ENCODE assay signal across 21 cellular contexts in the genomic region with DNA sequence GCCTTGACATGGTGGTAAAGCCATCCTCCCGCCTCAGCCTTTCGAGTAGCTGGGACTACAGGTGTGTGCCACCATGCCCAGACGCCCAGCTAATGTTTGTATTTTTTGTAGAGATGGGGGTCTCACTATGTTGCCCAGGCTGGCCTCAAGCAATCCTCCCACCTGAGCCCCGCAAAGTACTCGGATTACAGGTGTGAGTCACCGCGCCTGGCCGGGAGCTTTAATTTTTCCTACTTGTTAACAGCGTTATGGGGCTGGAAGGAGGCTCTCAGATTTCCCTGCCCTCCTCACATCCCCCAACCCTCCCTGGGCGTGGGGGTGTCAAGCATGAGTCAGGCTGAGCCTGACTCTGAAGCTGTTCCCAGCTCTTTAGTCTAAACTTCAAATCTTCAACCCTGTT. TPM values are rescaled to one million over a fixed set of nuclear protein-coding genes. Genes with fewer than 3 reads are reported as not detected.
DNase-seq lines count a peak whose midpoint lies in the region; TF ChIP-seq lines count a peak whose summit lies in the region.
"Had no signal": no experiment of that assay in that cellular context is flagged by ENCODE, and none has a peak within 500 bp of the region (broad histone marks: within the 10 kb centered on the region; RNA-seq: fewer than 3 reads in every experiment).

No MANE protein-coding gene starts in this region.

- peak; percentile 45 for DNase-seq in DMS 273 (lab: John Stamatoyannopoulos, UW; ENCODE audit: unreplicated experiment)
- no peak for DNase-seq in DMS 273 treated with DMSO at 0.1 percent for 48 hours (lab: John Stamatoyannopoulos, UW)
- DNase-seq in OCI-LY7 (ENCODE audit: low spot score), result no peak
- peak; percentile 39 for DNase-seq in endodermal cell
- DNase-seq in renal cortical epithelial cell (ENCODE audit: low read depth), result peak; percentile 37
- no peak for DNase-seq in MM.1S
- no peak for DNase-seq in NCI-H1105 (lab: John Stamatoyannopoulos, UW)
- no peak for DNase-seq in MG63
- DNase-seq: activated CD4-positive, alpha-beta T cell treated with anti-CD3 and anti-CD28 coated beads for 4 hours; activated effector memory CD4-positive, alpha-beta T cell treated with anti-CD3 and anti-CD28 coated beads, Interleukin-2, amount 50 U/mL, for 16 hours; amniotic stem cell; C1 segment of cervical spinal cord; cerebellar nuclear complex; NCI-H1930; NCI-H82; retina; stimulated activated naive B cell treated with anti-CD40 and anti-IgM and Interleukin-4, amounts not matched to agents 10 μg/mL and 1 μg/mL and 100 μg/mL, for 72 hours; T1000 had no signal

- H3K4me2 ChIP-seq in OCI-LY7 (ENCODE audit: low read length), result no peak overlapping the region
- H3K4me2 ChIP-seq in MM.1S (ENCODE audit: low read depth, low read length), result no peak overlapping the region

- H3F3A ChIP-seq in MM.1S (ENCODE audit: insufficient read depth, low read length), result peaks cover 9% of the 10 kb centered on the region; the same call in 1 of the 2 replicates

- CTCF ChIA-PET in OCI-LY7 (lab: Charles Lee; ENCODE audit: unreplicated experiment), result no interaction called here

- no peaks in the 10 kb centered on the region for H3K27me3 Mint-ChIP-seq in endodermal cell (ENCODE audit: insufficient read depth)
- H3K27me3 Mint-ChIP-seq: stimulated activated naive B cell treated with anti-CD40 and anti-IgM and Interleukin-4, amounts not matched to agents 10 μg/mL and 1 μg/mL and 100 μg/mL, for 72 hours had no signal

- H3K27me3 ChIP-seq in endodermal cell (ENCODE audit: control insufficient read depth, insufficient read depth, low read length, poor library complexity, severe bottlenecking), result no peaks in the 10 kb centered on the region
- H3K27me3 ChIP-seq in MM.1S (replicated peaks; ENCODE audit: insufficient read depth, low read length), result no peaks in the 10 kb centered on the region
- no peaks in the 10 kb centered on the region for H3K27me3 ChIP-seq in MG63

- H3K4me1 ChIP-seq in OCI-LY7 (ENCODE audit: insufficient read depth, low read length, poor library complexity, severe bottlenecking), result peaks cover 6% of the 10 kb centered on the region
- H3K4me1 ChIP-seq in endodermal cell (ENCODE audit: control insufficient read depth, insufficient read depth, low read length), result no peaks in the 10 kb centered on the region
- H3K4me1 ChIP-seq in MM.1S (ENCODE audit: low read length), result peaks cover 3% of the 10 kb centered on the region; the same call in 1 of the 2 replicates

- H2AFZ ChIP-seq in OCI-LY7 (ENCODE audit: low read length) (no peak overlapping the region), MM.1S (ENCODE audit: low read length) (no peak overlapping the region)

- no peak overlapping the region for H3K27ac ChIP-seq in OCI-LY7 (ENCODE audit: low read depth, low read length, poor library complexity, severe bottlenecking)
- no peak overlapping the region for H3K27ac ChIP-seq in endodermal cell (ENCODE audit: low read depth, low read length)
- H3K27ac ChIP-seq in MM.1S (ENCODE audit: low read length), result no peak overlapping the region
- H3K27ac ChIP-seq: 22Rv1 had no signal

- H3K36me3 Mint-ChIP-seq in endodermal cell (ENCODE audit: low read depth), result peaks cover 26% of the 10 kb centered on the region

- H3K9me2 ChIP-seq in OCI-LY7 (ENCODE audit: insufficient read depth, low read length) (no peaks in the 10 kb centered on the region), MM.1S (replicated peaks; ENCODE audit: insufficient read depth, low read length) (no peaks in the 10 kb centered on the region)

- TF ChIP-seq CTCF in OCI-LY7 (conservative IDR thresholded peaks at IDR 0.05; ENCODE audit: low read length), result no peak
- TF ChIP-seq CTCF in endodermal cell (conservative IDR thresholded peaks at IDR 0.05), result no peak
- no peak for TF ChIP-seq CTCF in MM.1S (IDR thresholded peaks at IDR 0.05; ENCODE audit: low read length)

- H3K4me3 ChIP-seq in OCI-LY7 (ENCODE audit: low read depth, low read length, poor library complexity, severe bottlenecking), result no peak overlapping the region
- H3K4me3 ChIP-seq in endodermal cell (ENCODE audit: low read length), result no peak overlapping the region
- no peak overlapping the region for H3K4me3 ChIP-seq in MM.1S (ENCODE audit: low read length)
- no peak overlapping the region for H3K4me3 ChIP-seq in MG63

- H3K9me3 Mint-ChIP-seq in endodermal cell, result no peaks in the 10 kb centered on the region
- H3K9me3 Mint-ChIP-seq: mesothelial cell of epicardium; neural crest cell; stimulated activated naive B cell treated with anti-CD40 and anti-IgM and Interleukin-4, amounts not matched to agents 10 μg/mL and 1 μg/mL and 100 μg/mL, for 72 hours had no signal

- no peak overlapping the region for H3K27ac Mint-ChIP-seq in endodermal cell
- H3K27ac Mint-ChIP-seq: mesothelial cell of epicardium; stimulated activated naive B cell treated with anti-CD40 and anti-IgM and Interleukin-4, amounts not matched to agents 10 μg/mL and 1 μg/mL and 100 μg/mL, for 72 hours had no signal

- no peaks in the 10 kb centered on the region for H4K20me1 ChIP-seq in OCI-LY7 (ENCODE audit: insufficient read depth, low read length)
- no peaks in the 10 kb centered on the region for H4K20me1 ChIP-seq in MM.1S (ENCODE audit: insufficient read depth, low read length)

- POLR2A ChIA-PET in OCI-LY7 (lab: Charles Lee), result interaction anchor here (0.6 kb wide), 1 partner anchor 10 kb away, joined by 3 read pairs; no protein-coding TSS in a partner anchor

- BruUV-seq in OCI-LY7 (replicated peaks; lab: Mats Ljungman, UMichigan), result TSS peak; percentile 66

- H3K9me3 ChIP-seq in OCI-LY7 (ENCODE audit: low read length) (no peaks in the 10 kb centered on the region), endodermal cell (ENCODE audit: control insufficient read depth, low read length) (no peaks in the 10 kb centered on the region), MM.1S (replicated peaks; ENCODE audit: insufficient read depth, low read length) (no peaks in the 10 kb centered on the region), MG63 (no peaks in the 10 kb centered on the region)

- H3K9ac ChIP-seq in endodermal cell (ENCODE audit: extremely low read depth, low read length, poor library complexity, severe bottlenecking) (no peak overlapping the region), MM.1S (ENCODE audit: low read length) (no peak overlapping the region)

- WGBS in endodermal cell (ENCODE audit: insufficient coverage in 1 of 2, insufficient read length in 1 of 2), 2 experiments, result 82 to 95% methylated on average over 7 to 10 of the region's 10 CpGs

- intact Hi-C loops in OCI-LY7 (cut with micrococcal nuclease; ENCODE audit: unreplicated experiment), result no loop called here

- H3K79me2 ChIP-seq in OCI-LY7 (ENCODE audit: insufficient read depth, low read depth, low read length), result no peaks in the 10 kb centered on the region
- no peaks in the 10 kb centered on the region for H3K79me2 ChIP-seq in MM.1S (ENCODE audit: low read length)

- H3K4me1 Mint-ChIP-seq in endodermal cell, result no peaks in the 10 kb centered on the region
- H3K4me1 Mint-ChIP-seq: mesothelial cell of epicardium had no signal

- no peak overlapping the region for H3K4me3 Mint-ChIP-seq in endodermal cell
- H3K4me3 Mint-ChIP-seq: mesothelial cell of epicardium; neural crest cell; stimulated activated naive B cell treated with anti-CD40 and anti-IgM and Interleukin-4, amounts not matched to agents 10 μg/mL and 1 μg/mL and 100 μg/mL, for 72 hours had no signal

- H3K36me3 ChIP-seq in OCI-LY7 (ENCODE audit: insufficient read depth, low read length), result peaks cover 49% of the 10 kb centered on the region
- peaks cover 9% of the 10 kb centered on the region for H3K36me3 ChIP-seq in endodermal cell (ENCODE audit: control insufficient read depth, insufficient read depth, low read length)
- H3K36me3 ChIP-seq in MM.1S (replicated peaks; ENCODE audit: insufficient read depth, low read length), result no peaks in the 10 kb centered on the region
- H3K36me3 ChIP-seq in MG63, result no peaks in the 10 kb centered on the region

RNA-seq across cellular contexts. Expression of a gene that starts 8.3 kb away (rescaled TPM):
- 17.5 and 23.6 TPM in 2 replicates for total RNA-seq in OCI-LY7 (2014; rRNA removed; shearing (Covaris generic))
- total RNA-seq in OCI-LY7 (2022) (12.1 and 13.3 TPM in 2 replicates), endodermal cell (10 to 100 TPM; 16.2 to 17.2 TPM), renal cortical epithelial cell (9.9 and 26.6 TPM in 2 replicates)
- 10.3 TPM for polyA plus RNA-seq in endodermal cell (2013, experiment 1 of 2)
- 10.9 TPM for polyA plus RNA-seq in endodermal cell (2013, experiment 2 of 2)
- 10.8 and 17.1 TPM in 2 replicates for total RNA-seq in MG63 (2014; rRNA removed; shearing (Covaris generic); ENCODE audit: low replicate concordance)

RNA-seq across cellular contexts. Expression of a gene that starts 8.5 kb away (rescaled TPM):
- total RNA-seq in OCI-LY7 (2014; rRNA removed; shearing (Covaris generic)), result 63.1 and 68.2 TPM in 2 replicates
- total RNA-seq in OCI-LY7 (2022), result 37.7 and 39.1 TPM in 2 replicates
- 10 to 100 TPM; 30.9 to 43.5 TPM for total RNA-seq in endodermal cell
- polyA plus RNA-seq in endodermal cell (2013, experiment 1 of 2), result 21.3 TPM
- polyA plus RNA-seq in endodermal cell (2013, experiment 2 of 2), result 22.8 TPM
- 26.2 and 29.5 TPM in 2 replicates for total RNA-seq in renal cortical epithelial cell
- 19.6 and 29.7 TPM in 2 replicates for total RNA-seq in MG63 (2014; rRNA removed; shearing (Covaris generic); ENCODE audit: low replicate concordance)

RNA-seq across cellular contexts. Expression of a gene that starts 22.4 kb away (rescaled TPM):
- 58.1 and 62.4 TPM in 2 replicates for total RNA-seq in OCI-LY7 (2014; rRNA removed; shearing (Covaris generic))
- total RNA-seq in OCI-LY7 (2022) (62.9 and 68.6 TPM in 2 replicates), endodermal cell (10 to 100 TPM; 48.6 to 59.0 TPM), renal cortical epithelial cell (12.0 and 17.4 TPM in 2 replicates)
- 81.5 TPM for polyA plus RNA-seq in endodermal cell (2013, experiment 1 of 2)
- polyA plus RNA-seq in endodermal cell (2013, experiment 2 of 2), result 71.7 TPM
- 18.4 and 45.5 TPM in 2 replicates for total RNA-seq in MG63 (2014; rRNA removed; shearing (Covaris generic); ENCODE audit: low replicate concordance)

RNA-seq across cellular contexts. Expression of a gene that starts 23.0 kb away (rescaled TPM):
- 130 and 149 TPM in 2 replicates for total RNA-seq in OCI-LY7 (2014; rRNA removed; shearing (Covaris generic))
- 230 and 263 TPM in 2 replicates for total RNA-seq in OCI-LY7 (2022)
- 10 to 100 TPM; 24.3 to 26.1 TPM for total RNA-seq in endodermal cell
- polyA plus RNA-seq in endodermal cell (2013, experiment 1 of 2), result 27.6 TPM
- polyA plus RNA-seq in endodermal cell (2013, experiment 2 of 2), result 28.1 TPM
- 43.2 and 138 TPM in 2 replicates for total RNA-seq in renal cortical epithelial cell
- 24.3 and 27.1 TPM in 2 replicates for total RNA-seq in MG63 (2014; rRNA removed; shearing (Covaris generic); ENCODE audit: low replicate concordance)

Comparison
In these comparisons a context has a peak if more than half of its experiments do, and no peak if none do; other contexts are left out.
1. DNase-seq: peak in DMS 273 (single experiment), endodermal cell (single experiment) and renal cortical epithelial cell (single experiment); none in DMS 273 treated with DMSO at 0.1 percent for 48 hours (single experiment), OCI-LY7 (single experiment), MM.1S (single experiment), NCI-H1105 (single experiment) and MG63 (single experiment).